ENCODE assay signal across 19 cellular contexts in the genomic region with DNA sequence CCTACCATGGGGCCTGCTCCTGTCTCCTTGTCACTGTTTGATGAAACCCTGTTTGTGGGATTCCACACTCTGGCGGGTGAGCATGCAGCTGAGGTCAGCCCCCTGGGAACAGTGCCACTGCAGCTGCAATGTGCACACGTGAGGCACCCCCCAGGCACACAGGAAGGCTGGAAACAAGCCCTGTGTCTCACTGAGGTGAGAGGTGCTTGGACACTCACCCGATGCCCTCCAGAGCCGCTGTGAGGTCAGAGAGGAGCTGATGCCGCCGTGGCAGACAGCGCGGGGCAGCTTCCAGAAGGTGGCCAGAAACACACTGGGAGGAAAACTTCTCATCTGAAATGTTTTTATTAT. TPM values are rescaled to one million over a fixed set of nuclear protein-coding genes. Genes with fewer than 3 reads are reported as not detected.
DNase-seq lines count a peak whose midpoint lies in the region; ATAC-seq, FAIRE-seq and TF ChIP-seq lines count a peak whose summit lies in the region.
"Had no signal": no experiment of that assay in that cellular context is flagged by ENCODE, and none has a peak within 500 bp of the region (broad histone marks: within the 10 kb centered on the region; RNA-seq: fewer than 3 reads in every experiment).

No MANE protein-coding gene starts in this region.

- intact Hi-C loops in endothelial cell of umbilical vein (cut with micrococcal nuclease) = no loop called here
- intact Hi-C loops in kidney (cut with DNase I) = no loop called here
- intact Hi-C loops in transverse colon (cut with DNase I; ENCODE audit: low total_unique reads) = no loop called here
- intact Hi-C loops in A673 (cut with micrococcal nuclease; ENCODE audit: unreplicated experiment) = no loop called here

- H3K9me3 ChIP-seq in endothelial cell of umbilical vein (replicated peaks; ENCODE audit: control insufficient read depth, insufficient read depth, low read length) (no peaks in the 10 kb centered on the region), kidney (ENCODE audit: control insufficient read depth in 1 of 2, low read length in 2 of 2) (no peaks in the 10 kb centered on the region), transverse colon (no peaks in the 10 kb centered on the region), A673 (ENCODE audit: low read depth, low read length, poor library complexity, severe bottlenecking) (no peaks in the 10 kb centered on the region)
- H3K9me3 ChIP-seq: vagina had no signal

- dilution Hi-C loops in endothelial cell of umbilical vein (cut with MboI; ENCODE audit: extremely low pct_ligation_motif_present, low sequenced_read_pairs) = no loop called here

- TF ChIP-seq EP300 in transverse colon (IDR thresholded peaks at IDR 0.05; ENCODE audit: low read depth) = no peak

- H3K4me1 ChIP-seq in endothelial cell of umbilical vein (ENCODE audit: control insufficient read depth, extremely low read depth, insufficient read depth, low read length) (no peaks in the 10 kb centered on the region), kidney (ENCODE audit: control insufficient read depth in 1 of 2, insufficient read depth in 1 of 2, low read depth in 1 of 2, low read length in 2 of 2) (peaks cover 0 to 7% of the 10 kb centered on the region in 2 donors), transverse colon (peaks cover 8 to 30% (median 21%) of the 10 kb centered on the region in 4 donors), A673 (ENCODE audit: insufficient read depth, low read length, poor library complexity, severe bottlenecking) (no peaks in the 10 kb centered on the region)

- BruUV-seq in endothelial cell of umbilical vein (replicated peaks; lab: Mats Ljungman, UMichigan) (no TSS peak), A673 (replicated peaks; lab: Mats Ljungman, UMichigan) (no TSS peak)

- H3K4me3 ChIP-seq in endothelial cell of umbilical vein (replicated peaks in 1 of 3; ENCODE audit: insufficient read depth in 1 of 3, low read depth in 1 of 3, low read length in 3 of 3) = no peak overlapping the region
- no peak overlapping the region for H3K4me3 ChIP-seq in kidney (ENCODE audit: low read length in 2 of 2)
- H3K4me3 ChIP-seq in transverse colon = no peak overlapping the region
- H3K4me3 ChIP-seq in A673 (ENCODE audit: low read depth, low read length, poor library complexity, severe bottlenecking) = no peak overlapping the region
- H3K4me3 ChIP-seq: GM12878, skin epidermis, vagina had no signal

- H3K36me3 ChIP-seq in endothelial cell of umbilical vein (ENCODE audit: control insufficient read depth in 2 of 2, extremely low read depth in 1 of 2, insufficient read depth in 2 of 2, low read length in 2 of 2) = no peaks in the 10 kb centered on the region
- no peaks in the 10 kb centered on the region for H3K36me3 ChIP-seq in kidney (ENCODE audit: control insufficient read depth in 1 of 2, insufficient read depth in 2 of 2, low read length in 2 of 2)
- H3K36me3 ChIP-seq in transverse colon = no peaks in the 10 kb centered on the region
- no peaks in the 10 kb centered on the region for H3K36me3 ChIP-seq in A673 (ENCODE audit: insufficient read depth, low read length, poor library complexity, severe bottlenecking)
- H3K36me3 ChIP-seq: vagina had no signal

- no peak for TF ChIP-seq CTCF in endothelial cell of umbilical vein (IDR thresholded peaks at IDR 0.05; ENCODE audit: extremely low read depth in 1 of 2, insufficient read depth in 1 of 2, low read depth in 1 of 2, low read length in 2 of 2)
- no peak for TF ChIP-seq CTCF in kidney (IDR thresholded peaks at IDR 0.05; ENCODE audit: borderline replicate concordance, extremely low read depth, insufficient read depth)
- no peak for TF ChIP-seq CTCF in transverse colon (IDR thresholded peaks at IDR 0.05)
- TF ChIP-seq CTCF in A673 (conservative IDR thresholded peaks at IDR 0.05; ENCODE audit: low read depth, low read length) = no peak

- no peak overlapping the region for H3K9ac ChIP-seq in endothelial cell of umbilical vein (replicated peaks; ENCODE audit: extremely low read depth, insufficient read depth, low read length)
- no peak overlapping the region for H3K9ac ChIP-seq in kidney (ENCODE audit: low read length in 2 of 2)

- H3K9me1 ChIP-seq in endothelial cell of umbilical vein (replicated peaks; ENCODE audit: control insufficient read depth, extremely low read depth, insufficient read depth, low read length) = no peaks in the 10 kb centered on the region

- no peaks in the 10 kb centered on the region for H4K20me1 ChIP-seq in endothelial cell of umbilical vein (replicated peaks; ENCODE audit: control insufficient read depth, extremely low read depth, insufficient read depth, low read length)

- H3K27me3 ChIP-seq in endothelial cell of umbilical vein (ENCODE audit: control insufficient read depth in 2 of 2, insufficient read depth in 2 of 2, low read length in 2 of 2) = no peaks in the 10 kb centered on the region
- H3K27me3 ChIP-seq in transverse colon = no peaks in the 10 kb centered on the region
- no peaks in the 10 kb centered on the region for H3K27me3 ChIP-seq in A673 (replicated peaks; ENCODE audit: insufficient read depth, low read depth, low read length, poor library complexity)
- H3K27me3 ChIP-seq: vagina had no signal

- FAIRE-seq in endothelial cell of umbilical vein (lab: Jason Lieb, UNC) = no peak
- no peak for FAIRE-seq in kidney (lab: Jason Lieb, UNC)
- FAIRE-seq: GM12878 had no signal

- CTCF ChIA-PET in endothelial cell of umbilical vein (lab: Charles Lee) = no interaction called here
- CTCF ChIA-PET in A673 (lab: Charles Lee) = no interaction called here

- no peak overlapping the region for H3K4me2 ChIP-seq in endothelial cell of umbilical vein (ENCODE audit: insufficient read depth, low read length)

- POLR2A ChIA-PET in endothelial cell of umbilical vein (lab: Charles Lee) (no interaction called here), A673 (lab: Charles Lee; ENCODE audit: low non-redundant PET) (no interaction called here)

- 65% methylated on average over 8 of the region's 8 CpGs; no CpG with 5 or more reads in 1 of the 2 donors for WGBS in transverse colon (ENCODE audit: low coverage in 1 of 2), 2 donors

- TF ChIP-seq POLR2A in endothelial cell of umbilical vein (IDR thresholded peaks at IDR 0.05; ENCODE audit: low read depth, low read length) (no peak), transverse colon (IDR thresholded peaks at IDR 0.05) (no peak)

- no peak overlapping the region for H2AFZ ChIP-seq in endothelial cell of umbilical vein (ENCODE audit: low read depth, low read length)

- ATAC-seq in GM21515 (IDR thresholded peaks at IDR 0.05; ENCODE audit: unreplicated experiment) = no peak
- ATAC-seq: stimulated activated effector memory CD8-positive, alpha-beta T cell treated with anti-CD3 and anti-CD28 coated beads, Interleukin-12 subunit alpha, Interleukin-12 subunit beta, amount 100 ng/mL, for 72 hours had no signal

- in situ Hi-C loops in transverse colon (cut with MboI; ENCODE audit: low pct_ligation_motif_present in 1 of 4, low pct_unique_long_range_greater_than_20kb in 1 of 4, low sequenced_read_pairs in 3 of 4) = no loop called here

- no peaks in the 10 kb centered on the region for H3K79me2 ChIP-seq in endothelial cell of umbilical vein (ENCODE audit: control insufficient read depth, insufficient read depth, low read length)

- H3K27ac ChIP-seq in endothelial cell of umbilical vein (ENCODE audit: insufficient read depth, low read depth, low read length) (no peak overlapping the region), kidney (ENCODE audit: low read depth in 2 of 2, low read length in 2 of 2) (no peak overlapping the region), transverse colon (peak overlapping the region; percentile 31 to 79 (median 74)), A673 (ENCODE audit: low read depth, low read length, poor library complexity, severe bottlenecking) (no peak overlapping the region)
- H3K27ac ChIP-seq: skin epidermis, vagina had no signal

- DNase-seq in NAMALWA (ENCODE audit: low spot score) (peak; percentile 68), endothelial cell of umbilical vein (ENCODE audit: low read depth, low spot score) (peak; percentile 8), kidney (peak; percentile 46), transverse colon (no peak), A673 (ENCODE audit: low spot score) (no peak)
- DNase-seq in activated CD4-positive, CD25-positive, alpha-beta regulatory T cell (lab: John Stamatoyannopoulos, UW) = no peak
- DNase-seq: activated naive CD4-positive, alpha-beta T cell treated with anti-CD3 and anti-CD28 coated beads for 36 hours; CD4-positive, CD25-positive, alpha-beta regulatory T cell; foreskin melanocyte; Kasumi-1; midbrain; NCI-H1436 treated with DMSO at 0.1 percent for 48 hours; NCI-H510A; OCI-M1 had no signal

TF ChIP-seq in endothelial cell of umbilical vein, 7 proteins besides CTCF, POLR2A, EP300 and RAD21:
- TF ChIP-seq POLR2AphosphoS5 (IDR thresholded peaks at IDR 0.05; ENCODE audit: insufficient read depth, low read depth, low read length) = no peak
- no peak for TF ChIP-seq MYC (IDR thresholded peaks at IDR 0.05; ENCODE audit: low read depth, low read length)
- TF ChIP-seq FOS (IDR thresholded peaks at IDR 0.05; ENCODE audit: borderline replicate concordance, insufficient read depth, low read length) = no peak
- TF ChIP-seq EZH2 (IDR thresholded peaks at IDR 0.05; ENCODE audit: borderline replicate concordance, low read depth, low read length, severe bottlenecking) = no peak
- TF ChIP-seq MAX (IDR thresholded peaks at IDR 0.05; ENCODE audit: insufficient read depth, insufficient read length) = no peak
- no peak for TF ChIP-seq GATA2 (IDR thresholded peaks at IDR 0.05; ENCODE audit: insufficient read depth, insufficient read length, low read depth, low read length)
- TF ChIP-seq JUN (IDR thresholded peaks at IDR 0.05; ENCODE audit: borderline replicate concordance, insufficient read depth, insufficient read length, low read depth) = no peak

RNA-seq across cellular contexts. Expression of gene SLX9, which starts 49.7 kb away (rescaled TPM):
- 46.4 and 50.6 TPM in 2 replicates for total RNA-seq in endothelial cell of umbilical vein
- 27.0 and 27.7 TPM in 2 replicates for polyA plus RNA-seq in endothelial cell of umbilical vein
- polyA plus RNA-seq in endothelial cell of umbilical vein (2011; cell fraction: cytosol; rRNA removed) = 22.2 and 31.4 TPM in 2 replicates
- polyA plus RNA-seq in endothelial cell of umbilical vein (2011; cell fraction: nucleus; rRNA removed) = 12.9 and 19.4 TPM in 2 replicates
- 22.1 and 31.0 TPM in 2 replicates for polyA plus RNA-seq in endothelial cell of umbilical vein (2012)
- 5.8 and 7.4 TPM in 2 replicates for polyA minus RNA-seq in endothelial cell of umbilical vein
- polyA minus RNA-seq in endothelial cell of umbilical vein (2011; cell fraction: cytosol; rRNA and poly(A)+ RNA removed) = 43.1 TPM
- 2.3 and 5.7 TPM in 2 replicates for polyA minus RNA-seq in endothelial cell of umbilical vein (2011; cell fraction: nucleus; rRNA and poly(A)+ RNA removed)
- 27.1 TPM for total RNA-seq in kidney
- polyA plus RNA-seq in kidney (ENCODE audit: insufficient read depth, low read depth, low replicate concordance) = 35.1 TPM
- 10 to 100 TPM in 3 of 4 donors, 1 to 10 TPM in 1; 8.1 to 46.0 (median 16.6) TPM for total RNA-seq in transverse colon
- total RNA-seq in A673 (2021) = 114 and 115 TPM in 2 replicates

Comparison
In these comparisons a context has a peak if more than half of its experiments do, and no peak if none do; other contexts are left out.
1. DNase-seq: peak in NAMALWA (single experiment), endothelial cell of umbilical vein (single experiment) and kidney (single experiment); none in transverse colon (single experiment), A673 (single experiment) and activated CD4-positive, CD25-positive, alpha-beta regulatory T cell (0 of 4).
2. H3K27ac ChIP-seq: peak in transverse colon (4 of 4); none in endothelial cell of umbilical vein (single experiment), kidney (0 of 2) and A673 (single experiment).